In the genomic region with DNA sequence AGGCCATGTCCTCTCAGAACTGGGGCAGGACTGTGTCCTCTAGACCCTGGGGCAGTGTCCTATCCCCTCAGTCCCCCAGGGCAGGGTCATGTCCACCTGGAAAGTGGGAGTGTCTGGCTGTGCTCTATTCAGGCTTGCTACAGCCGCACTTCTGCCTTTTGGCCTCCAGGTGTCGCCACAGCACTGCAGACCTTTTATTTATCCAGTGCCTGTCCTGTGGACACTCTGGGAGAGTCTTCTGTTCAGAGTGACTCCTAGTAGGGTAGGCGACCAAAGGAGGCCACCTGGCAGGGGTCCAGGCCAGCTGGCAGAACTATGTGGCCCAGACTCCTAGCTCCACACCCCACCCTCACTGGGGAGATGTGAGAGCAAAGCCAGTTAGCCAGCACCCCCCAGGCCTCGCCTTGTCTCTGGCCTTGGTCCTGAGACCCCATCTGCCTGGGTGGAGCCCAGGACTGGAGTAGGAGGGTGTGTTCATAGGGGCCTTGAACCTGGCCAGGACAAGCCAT, we compare ENCODE assay signal across 8 cellular contexts. TPM values are rescaled to one million over a fixed set of nuclear protein-coding genes. Genes with fewer than 3 reads are reported as not detected.
DNase-seq lines count a peak whose midpoint lies in the region; ATAC-seq and TF ChIP-seq lines count a peak whose summit lies in the region.

No MANE protein-coding gene starts in this region.

- H3K4me1 ChIP-seq in mammary epithelial cell (ENCODE audit: insufficient read depth, low read length) = no peaks in the 10 kb centered on the region

- in situ Hi-C loops in mammary epithelial cell (cut with MboI; ENCODE audit: low sequenced_read_pairs in 2 of 2) = no loop called here

- no peaks in the 10 kb centered on the region for H3K36me3 ChIP-seq in mammary epithelial cell (ENCODE audit: insufficient read depth, low read length)
- no peaks in the 10 kb centered on the region for H3K36me3 ChIP-seq in kidney epithelial cell (ENCODE audit: control insufficient read depth, insufficient read depth, low read length)

- peak; percentile 82 for DNase-seq in AG20443 (ENCODE audit: low spot score)
- DNase-seq in GM20000 (ENCODE audit: low spot score) = peak; percentile 85
- DNase-seq in NCI-H1930 (lab: John Stamatoyannopoulos, UW) = peak; percentile 3 to 21
- DNase-seq in mammary epithelial cell = peak; percentile 57
- DNase-seq in kidney epithelial cell (ENCODE audit: low read depth) = no peak
- DNase-seq in stimulated activated CD4-positive, alpha-beta T cell treated with anti-CD3 and anti-CD28 coated beads, Interleukin-2, amount 100 ng/mL, for 4 hours (ENCODE audit: low read depth) = peak; percentile 34

- no peak overlapping the region for H2AFZ ChIP-seq in mammary epithelial cell (ENCODE audit: low read depth, low read length)

- no peaks in the 10 kb centered on the region for H3K79me2 ChIP-seq in mammary epithelial cell (ENCODE audit: insufficient read depth, low read length)

- no peaks in the 10 kb centered on the region for H4K20me1 ChIP-seq in mammary epithelial cell (ENCODE audit: insufficient read depth, low read length)

- no peak overlapping the region for H3K9ac ChIP-seq in mammary epithelial cell (ENCODE audit: insufficient read depth, low read length)

- intact Hi-C loops in mammary epithelial cell (cut with micrococcal nuclease) = loop anchor here (1.0 to 10.0 kb wide), 7 partner anchors 161 to 1080 kb away; partner anchors contain the start of gene SMARCC1

- H3K27ac ChIP-seq in VCaP (no peak overlapping the region), mammary epithelial cell (ENCODE audit: insufficient read depth, low read depth, low read length) (no peak overlapping the region)

- CTCF ChIA-PET in mammary epithelial cell (lab: Charles Lee; ENCODE audit: low non-redundant PET) = no interaction called here

- H3K27me3 ChIP-seq in mammary epithelial cell (ENCODE audit: insufficient read depth, low read length) = peaks cover 10% of the 10 kb centered on the region
- H3K27me3 ChIP-seq in kidney epithelial cell (ENCODE audit: control insufficient read depth, insufficient read depth, low read length) = peaks cover 37% of the 10 kb centered on the region

- dilution Hi-C loops in mammary epithelial cell (cut with HindIII; ENCODE audit: low sequenced_read_pairs) = no loop called here

- 28% methylated on average over 4 of the region's 4 CpGs for WGBS in mammary epithelial cell (ENCODE audit: low coverage, missing lambda C conversion rate)

- peak; percentile 97 for TF ChIP-seq CTCF in GM20000 (IDR thresholded peaks at IDR 0.05; ENCODE audit: extremely low read depth, missing control alignments)
- peak; percentile 97 for TF ChIP-seq CTCF in VCaP (conservative IDR thresholded peaks at IDR 0.05)
- peak; percentile 94 to 98 for TF ChIP-seq CTCF in mammary epithelial cell (conservative IDR thresholded peaks at IDR 0.05 in 1 of 2, IDR thresholded peaks at IDR 0.05 in 1 of 2; ENCODE audit: extremely low read depth in 1 of 2, insufficient read depth in 1 of 2, low read depth in 1 of 2, low read length in 2 of 2)
- TF ChIP-seq CTCF in kidney epithelial cell (IDR thresholded peaks at IDR 0.05; ENCODE audit: insufficient read depth, low read length, poor library complexity, severe bottlenecking) = peak; percentile 93

- no peaks in the 10 kb centered on the region for H3K9me3 ChIP-seq in mammary epithelial cell (replicated peaks; ENCODE audit: insufficient read depth, low read length)

- ATAC-seq in HG02870 (IDR thresholded peaks at IDR 0.05; ENCODE audit: unreplicated experiment) = no peak

- H3K4me2 ChIP-seq in mammary epithelial cell (ENCODE audit: insufficient read depth, low read depth, low read length) = no peak overlapping the region

- H3K4me3 ChIP-seq in mammary epithelial cell (replicated peaks in 1 of 3; ENCODE audit: insufficient read depth in 1 of 3, low read depth in 2 of 3, low read length in 3 of 3) = no peak overlapping the region
- H3K4me3 ChIP-seq in kidney epithelial cell (ENCODE audit: low read depth, low read length) = no peak overlapping the region

- BruUV-seq in mammary epithelial cell (replicated peaks; lab: Mats Ljungman, UMichigan) = no TSS peak

RNA-seq across cellular contexts. Expression of gene TMIE, which starts 3.9 kb away (rescaled TPM):
- total RNA-seq in mammary epithelial cell = under 1 TPM in 1 of 2 donors, not detected in 1; 0.38 TPM
- polyA plus RNA-seq in mammary epithelial cell = 0.09 TPM
- not detected for polyA minus RNA-seq in mammary epithelial cell
- total RNA-seq in kidney epithelial cell = 1.3 and 1.9 TPM in 2 replicates

RNA-seq across cellular contexts. Expression of gene ALS2CL, which starts 11.6 kb away (rescaled TPM):
- 100 to 1,000 TPM in 1 of 2 donors, 10 to 100 TPM in 1; 57.5 to 144 TPM for total RNA-seq in mammary epithelial cell
- polyA plus RNA-seq in mammary epithelial cell = 59.4 TPM
- polyA minus RNA-seq in mammary epithelial cell = 79.0 TPM
- 23.7 and 30.9 TPM in 2 replicates for total RNA-seq in kidney epithelial cell

RNA-seq across cellular contexts. Expression of gene PRSS50, which starts 12.6 kb away (rescaled TPM):
- total RNA-seq in mammary epithelial cell = under 1 TPM in 1 of 2 donors, not detected in 1; under 0.01 TPM
- polyA plus RNA-seq in mammary epithelial cell = not detected
- not detected for polyA minus RNA-seq in mammary epithelial cell
- 0.07 and 0.29 TPM in 2 replicates for total RNA-seq in kidney epithelial cell
